Comparison of ENCODE assay signal across 15 cellular contexts in genomic region chr13:39818953-39819352, GRCh38.
DNase-seq lines count a peak whose midpoint lies in the region; ATAC-seq, FAIRE-seq and TF ChIP-seq lines count a peak whose summit lies in the region.
"Had no signal": no experiment of that assay in that cellular context is flagged by ENCODE, and none has a peak within 500 bp of the region (broad histone marks: within the 10 kb centered on the region; RNA-seq: fewer than 3 reads in every experiment).

No MANE protein-coding gene starts in this region.

- intact Hi-C loops in endothelial cell of umbilical vein (cut with micrococcal nuclease) = loop anchor here (1.0 kb wide), 4 partner anchors 33 to 76 kb away; no protein-coding TSS in a partner anchor
- intact Hi-C loops in psoas muscle (cut with DNase I) = no loop called here
- intact Hi-C loops in kidney (cut with DNase I) = no loop called here

- H3K79me2 ChIP-seq in endothelial cell of umbilical vein (ENCODE audit: control insufficient read depth, insufficient read depth, low read length) = no peaks in the 10 kb centered on the region

- H3K4me1 ChIP-seq in endothelial cell of umbilical vein (ENCODE audit: control insufficient read depth, extremely low read depth, insufficient read depth, low read length) (peaks cover 17% of the 10 kb centered on the region), psoas muscle (no peaks in the 10 kb centered on the region), kidney (ENCODE audit: control insufficient read depth in 1 of 2, insufficient read depth in 1 of 2, low read depth in 1 of 2, low read length in 2 of 2) (no peaks in the 10 kb centered on the region)

- FAIRE-seq in endothelial cell of umbilical vein (lab: Jason Lieb, UNC) (peak; percentile 95), kidney (lab: Jason Lieb, UNC) (no peak)

- peak overlapping the region; percentile 37 for H3K4me2 ChIP-seq in endothelial cell of umbilical vein (ENCODE audit: insufficient read depth, low read length)
- H3K4me2 ChIP-seq: KMS-11 had no signal

- no TSS peak for BruUV-seq in endothelial cell of umbilical vein (replicated peaks; lab: Mats Ljungman, UMichigan)

- dilution Hi-C loops in endothelial cell of umbilical vein (cut with MboI; ENCODE audit: extremely low pct_ligation_motif_present, low sequenced_read_pairs) = no loop called here

- H3K9me3 ChIP-seq in endothelial cell of umbilical vein (replicated peaks; ENCODE audit: control insufficient read depth, insufficient read depth, low read length) (no peaks in the 10 kb centered on the region), psoas muscle (no peaks in the 10 kb centered on the region), kidney (ENCODE audit: control insufficient read depth in 1 of 2, low read length in 2 of 2) (no peaks in the 10 kb centered on the region)

- H3K4me3 ChIP-seq in astrocyte of the spinal cord (ENCODE audit: low read depth, low read length) (no peak overlapping the region), endothelial cell of umbilical vein (replicated peaks in 1 of 3; ENCODE audit: insufficient read depth in 1 of 3, low read depth in 1 of 3, low read length in 3 of 3) (no peak overlapping the region), psoas muscle (no peak overlapping the region), kidney (ENCODE audit: low read length in 2 of 2) (no peak overlapping the region)

- H3K27me3 ChIP-seq in endothelial cell of umbilical vein (ENCODE audit: control insufficient read depth in 2 of 2, insufficient read depth in 2 of 2, low read length in 2 of 2) (no peaks in the 10 kb centered on the region), psoas muscle (ENCODE audit: insufficient read depth in 3 of 3, low read length in 2 of 3) (no peaks in the 10 kb centered on the region)

- POLR2A ChIA-PET in endothelial cell of umbilical vein (lab: Charles Lee) = interaction anchor here (1.0 kb wide), 1 partner anchor 133 kb away, joined by 5 read pairs; no protein-coding TSS in a partner anchor

- H3K9ac ChIP-seq in endothelial cell of umbilical vein (replicated peaks; ENCODE audit: extremely low read depth, insufficient read depth, low read length) = peak overlapping the region; percentile 55
- no peak overlapping the region for H3K9ac ChIP-seq in kidney (ENCODE audit: low read length in 2 of 2)
- H3K9ac ChIP-seq: KMS-11 had no signal

- peak overlapping the region; percentile 51 for H2AFZ ChIP-seq in endothelial cell of umbilical vein (ENCODE audit: low read depth, low read length)

- 70 to 79% (median 76%) methylated on average over 5 of the region's 5 CpGs for WGBS in psoas muscle, 3 donors

- CTCF ChIA-PET in endothelial cell of umbilical vein (lab: Charles Lee) = interaction anchor here (1.0 to 1.6 kb wide), 3 partner anchors 61 to 123 kb away, joined by 3 to 4 read pairs (median 4); no protein-coding TSS in a partner anchor

- ATAC-seq in psoas muscle = no peak
- ATAC-seq in GM18873 (IDR thresholded peaks at IDR 0.05; ENCODE audit: low FRiP score, unreplicated experiment) = no peak
- no peak for ATAC-seq in HG03439 (IDR thresholded peaks at IDR 0.05; ENCODE audit: unreplicated experiment)

- H4K20me1 ChIP-seq in endothelial cell of umbilical vein (replicated peaks; ENCODE audit: control insufficient read depth, extremely low read depth, insufficient read depth, low read length) = no peaks in the 10 kb centered on the region

- peak overlapping the region; percentile 74 for H3K27ac ChIP-seq in endothelial cell of umbilical vein (ENCODE audit: insufficient read depth, low read depth, low read length)
- no peak overlapping the region for H3K27ac ChIP-seq in psoas muscle
- no peak overlapping the region for H3K27ac ChIP-seq in kidney (ENCODE audit: low read depth in 2 of 2, low read length in 2 of 2)
- H3K27ac ChIP-seq: KMS-11 had no signal

- TF ChIP-seq CTCF in astrocyte of the spinal cord (IDR thresholded peaks at IDR 0.05; ENCODE audit: low read depth, low read length) = no peak
- no peak for TF ChIP-seq CTCF in endothelial cell of umbilical vein (IDR thresholded peaks at IDR 0.05; ENCODE audit: extremely low read depth in 1 of 2, insufficient read depth in 1 of 2, low read depth in 1 of 2, low read length in 2 of 2)
- no peak for TF ChIP-seq CTCF in psoas muscle (IDR thresholded peaks at IDR 0.05)
- no peak for TF ChIP-seq CTCF in kidney (IDR thresholded peaks at IDR 0.05; ENCODE audit: borderline replicate concordance, extremely low read depth, insufficient read depth)

- H3K36me3 ChIP-seq in endothelial cell of umbilical vein (ENCODE audit: control insufficient read depth in 2 of 2, extremely low read depth in 1 of 2, insufficient read depth in 2 of 2, low read length in 2 of 2) (no peaks in the 10 kb centered on the region), psoas muscle (ENCODE audit: insufficient read depth in 1 of 2, low read depth in 1 of 2) (no peaks in the 10 kb centered on the region), kidney (ENCODE audit: control insufficient read depth in 1 of 2, insufficient read depth in 2 of 2, low read length in 2 of 2) (no peaks in the 10 kb centered on the region)

- TF ChIP-seq POLR2A in endothelial cell of umbilical vein (IDR thresholded peaks at IDR 0.05; ENCODE audit: low read depth, low read length) = no peak

- in situ Hi-C loops in astrocyte of the spinal cord (cut with HindIII; ENCODE audit: low sequenced_read_pairs) = no loop called here

- no peaks in the 10 kb centered on the region for H3K9me1 ChIP-seq in endothelial cell of umbilical vein (replicated peaks; ENCODE audit: control insufficient read depth, extremely low read depth, insufficient read depth, low read length)

- DNase-seq in astrocyte of the spinal cord (ENCODE audit: low read depth, low spot score) (peak; percentile 77), endothelial cell of umbilical vein (ENCODE audit: low read depth, low spot score) (peak; percentile 97), mucosa of gallbladder (ENCODE audit: low spot score) (peak; percentile 25), psoas muscle (no peak), kidney (no peak)
- DNase-seq: CD4-positive, CD25-positive, alpha-beta regulatory T cell; DMS53; H7; NCI-H1048; NCI-H146; NCI-H2081; NCI-H510A treated with DMSO at 0.1 percent for 48 hours had no signal

TF ChIP-seq in endothelial cell of umbilical vein, 7 proteins besides CTCF, POLR2A, EP300 and RAD21:
- peak; percentile 20 for TF ChIP-seq GATA2 (IDR thresholded peaks at IDR 0.05; ENCODE audit: insufficient read depth, insufficient read length, low read depth, low read length)
- TF ChIP-seq POLR2AphosphoS5 (IDR thresholded peaks at IDR 0.05; ENCODE audit: insufficient read depth, low read depth, low read length) = peak; percentile 35
- peak; percentile 47 for TF ChIP-seq JUN (IDR thresholded peaks at IDR 0.05; ENCODE audit: borderline replicate concordance, insufficient read depth, insufficient read length, low read depth)
- TF ChIP-seq, protein P1, sequence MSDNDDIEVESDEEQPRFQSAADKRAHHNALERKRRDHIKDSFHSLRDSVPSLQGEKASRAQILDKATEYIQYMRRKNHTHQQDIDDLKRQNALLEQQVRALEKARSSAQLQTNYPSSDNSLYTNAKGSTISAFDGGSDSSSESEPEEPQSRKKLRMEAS (IDR thresholded peaks at IDR 0.05; ENCODE audit: insufficient read depth, insufficient read length) = no peak
- no peak for TF ChIP-seq FOS (IDR thresholded peaks at IDR 0.05; ENCODE audit: borderline replicate concordance, insufficient read depth, low read length)
- TF ChIP-seq EZH2 (IDR thresholded peaks at IDR 0.05; ENCODE audit: borderline replicate concordance, low read depth, low read length, severe bottlenecking) = no peak
- TF ChIP-seq MYC (IDR thresholded peaks at IDR 0.05; ENCODE audit: low read depth, low read length) = no peak

Comparison
In these comparisons a context has a peak if more than half of its experiments do, and no peak if none do; other contexts are left out.
1. DNase-seq: peak in astrocyte of the spinal cord (single experiment), endothelial cell of umbilical vein (single experiment) and mucosa of gallbladder (single experiment); none in psoas muscle (0 of 2) and kidney (single experiment).